In the genomic region with DNA sequence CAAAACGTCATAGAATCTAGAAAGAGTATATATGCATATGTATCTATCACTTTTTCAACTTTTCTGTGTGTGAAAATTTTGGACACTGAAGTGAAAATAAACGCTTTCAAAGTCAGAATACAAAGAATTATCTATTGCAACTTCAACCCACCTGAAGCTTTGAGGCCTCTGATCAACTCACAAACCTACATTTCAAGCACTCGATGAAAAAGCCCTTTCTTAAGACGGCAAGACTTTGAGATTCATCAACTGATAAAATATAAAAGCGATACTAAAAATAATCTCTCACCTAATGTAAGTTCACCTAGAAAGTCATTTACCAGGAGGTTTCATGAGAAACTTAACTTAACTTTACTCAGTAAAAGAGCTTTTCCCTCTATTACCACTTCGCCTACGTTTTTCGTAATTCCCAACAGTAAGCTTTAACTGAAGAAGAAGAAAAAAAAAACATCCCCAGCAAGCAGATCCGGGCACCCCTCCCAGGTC, we compare ENCODE assay signal across 8 cellular contexts. TPM values are rescaled to one million over a fixed set of nuclear protein-coding genes. Genes with fewer than 3 reads are reported as not detected.
DNase-seq lines count a peak whose midpoint lies in the region; ATAC-seq and TF ChIP-seq lines count a peak whose summit lies in the region.

No MANE protein-coding gene starts in this region.

- H3K27ac Mint-ChIP-seq in CD4-positive, alpha-beta memory T cell: peak overlapping the region; percentile 93 to 99 (median 99)
- H3K27ac Mint-ChIP-seq in chondrocyte (ENCODE audit: unreplicated experiment): peak overlapping the region; percentile 100

- POLR2A ChIA-PET in CD4-positive, alpha-beta memory T cell (lab: Charles Lee; ENCODE audit: partially characterized antibody): interaction anchor here (0.9 to 3.9 kb wide), 11 partner anchors 9 to 1835 kb away, joined by 3 to 19 read pairs (median 6); a partner anchor contains a TSS

- no peak overlapping the region for H2AFZ ChIP-seq in Loucy (ENCODE audit: low read length)

- peak overlapping the region; percentile 94 to 99 (median 98) for H3K4me3 Mint-ChIP-seq in CD4-positive, alpha-beta memory T cell
- peak overlapping the region; percentile 99 for H3K4me3 Mint-ChIP-seq in chondrocyte (ENCODE audit: unreplicated experiment)

- peak overlapping the region; percentile 92 for H3K9ac ChIP-seq in Loucy (ENCODE audit: low read depth, low read length, poor library complexity, severe bottlenecking)
- H3K9ac ChIP-seq in mucosa of stomach (ENCODE audit: low read length): peak overlapping the region; percentile 100

- peak overlapping the region; percentile 83 for H3K4me2 ChIP-seq in Loucy (ENCODE audit: low read depth, low read length, poor library complexity, severe bottlenecking)

- H3K9me2 ChIP-seq in Loucy (replicated peaks; ENCODE audit: low read depth, low read length): no peaks in the 10 kb centered on the region

- peaks cover 61% of the 10 kb centered on the region for H3K79me2 ChIP-seq in Loucy (ENCODE audit: insufficient read depth, low read length)

- peak overlapping the region; percentile 62 to 69 for H3K4me3 ChIP-seq in CD4-positive, alpha-beta memory T cell (ENCODE audit: low read length in 2 of 2)
- H3K4me3 ChIP-seq in Loucy (ENCODE audit: low read length, poor library complexity, severe bottlenecking): peak overlapping the region; percentile 98
- H3K4me3 ChIP-seq in mucosa of stomach (ENCODE audit: low read length): peak overlapping the region; percentile 100

- no peaks in the 10 kb centered on the region for H3K27me3 ChIP-seq in CD4-positive, alpha-beta memory T cell (ENCODE audit: insufficient read depth, low read length)
- no peaks in the 10 kb centered on the region for H3K27me3 ChIP-seq in Loucy (ENCODE audit: insufficient read depth, low read length, poor library complexity, severe bottlenecking)
- H3K27me3 ChIP-seq in mucosa of stomach (ENCODE audit: control insufficient read depth, insufficient read depth, low read length): no peaks in the 10 kb centered on the region

- no peak for ATAC-seq in HG02798 (IDR thresholded peaks at IDR 0.05; ENCODE audit: poor library complexity, unreplicated experiment)

- H3K27me3 Mint-ChIP-seq in CD4-positive, alpha-beta memory T cell: peaks cover 2% of the 10 kb centered on the region in 2 donors
- no peaks in the 10 kb centered on the region for H3K27me3 Mint-ChIP-seq in chondrocyte (ENCODE audit: low read depth)

- H3K4me1 ChIP-seq in CD4-positive, alpha-beta memory T cell (ENCODE audit: insufficient read depth, low read length): peaks cover 43% of the 10 kb centered on the region
- H3K4me1 ChIP-seq in Loucy (ENCODE audit: insufficient read depth, low read length, poor library complexity, severe bottlenecking) (peaks cover 41% of the 10 kb centered on the region), mucosa of stomach (ENCODE audit: control insufficient read depth, insufficient read depth, low read length) (no peaks in the 10 kb centered on the region)

- no peaks in the 10 kb centered on the region for H3F3A ChIP-seq in Loucy (ENCODE audit: low read depth)

- H3K36me3 Mint-ChIP-seq in CD4-positive, alpha-beta memory T cell: peaks cover 29 to 49% of the 10 kb centered on the region in 2 donors
- H3K36me3 Mint-ChIP-seq in chondrocyte (ENCODE audit: low read depth): peaks cover 15% of the 10 kb centered on the region

- peaks cover 56% of the 10 kb centered on the region for H4K20me1 ChIP-seq in Loucy (ENCODE audit: insufficient read depth, low read length, poor library complexity, severe bottlenecking)

- no peak for TF ChIP-seq CTCF in Loucy (conservative IDR thresholded peaks at IDR 0.05; ENCODE audit: low read length)
- no peak for TF ChIP-seq CTCF in chondrocyte (IDR thresholded peaks at IDR 0.05)

- CTCF ChIA-PET in CD4-positive, alpha-beta memory T cell (lab: Charles Lee; ENCODE audit: partially characterized antibody): interaction anchor here (1.1 to 1.2 kb wide), 2 partner anchors 57 to 96 kb away, joined by 3 read pairs; no protein-coding TSS in a partner anchor

- H3K9me3 ChIP-seq in CD4-positive, alpha-beta memory T cell (ENCODE audit: control insufficient read depth in 1 of 2, low read length in 2 of 2): no peaks in the 10 kb centered on the region
- no peaks in the 10 kb centered on the region for H3K9me3 ChIP-seq in Loucy (ENCODE audit: insufficient read depth, low read depth, low read length)
- no peaks in the 10 kb centered on the region for H3K9me3 ChIP-seq in mucosa of stomach (ENCODE audit: control insufficient read depth, low read length)

- peak overlapping the region; percentile 98 for H3K27ac ChIP-seq in CD4-positive, alpha-beta memory T cell (ENCODE audit: low read depth, low read length)

- H3K36me3 ChIP-seq in CD4-positive, alpha-beta memory T cell (ENCODE audit: insufficient read depth, low read length): peaks cover 5% of the 10 kb centered on the region
- H3K36me3 ChIP-seq in Loucy (ENCODE audit: insufficient read depth, low read length): peaks cover 12% of the 10 kb centered on the region; the same call in 1 of the 2 replicates
- H3K36me3 ChIP-seq in mucosa of stomach (ENCODE audit: control insufficient read depth, insufficient read depth, low read length): no peaks in the 10 kb centered on the region

- intact Hi-C loops in CD4-positive, alpha-beta memory T cell (cut with micrococcal nuclease): loop anchor here (1.0 to 5.0 kb wide), 4 partner anchors 9 to 641 kb away; a partner anchor contains a TSS

- H3K9me3 Mint-ChIP-seq in CD4-positive, alpha-beta memory T cell: peaks cover 0 to 2% (median 0%) of the 10 kb centered on the region in 8 donors
- no peaks in the 10 kb centered on the region for H3K9me3 Mint-ChIP-seq in chondrocyte (ENCODE audit: low read depth)

- peak in 4 of 5 donors; percentile 16 to 32 (median 26) for DNase-seq in CD4-positive, alpha-beta memory T cell
- DNase-seq in chondrocyte (ENCODE audit: low spot score) (no peak), NCI-H1930 (lab: John Stamatoyannopoulos, UW) (no peak), GDM1 (lab: John Stamatoyannopoulos, UW) (no peak)
- no peak for DNase-seq in stimulated activated CD4-positive, alpha-beta T cell treated with anti-CD3 and anti-CD28 coated beads, Interleukin-12 subunit alpha, Interleukin-12 subunit beta, amount 100 ng/mL, for 4 hours

- H3K4me1 Mint-ChIP-seq in CD4-positive, alpha-beta memory T cell: peaks cover 32 to 64% (median 42%) of the 10 kb centered on the region in 4 donors
- peaks cover 49% of the 10 kb centered on the region for H3K4me1 Mint-ChIP-seq in chondrocyte (ENCODE audit: low read depth)

RNA-seq across cellular contexts. Expression of a gene that starts 1.2 kb away (rescaled TPM):
- total RNA-seq in CD4-positive, alpha-beta memory T cell: 10 to 100 TPM; 67.4 to 74.5 TPM
- polyA plus RNA-seq in CD4-positive, alpha-beta memory T cell: 100 to 1,000 TPM in 1 of 2 donors, 10 to 100 TPM in 1; 98.0 to 107 TPM
- total RNA-seq in chondrocyte: 95.2 to 110 TPM (median 106 TPM) in 3 replicates

Comparison
In these comparisons a context has a peak if more than half of its experiments do, and no peak if none do; other contexts are left out.
1. DNase-seq: peak in CD4-positive, alpha-beta memory T cell (4 of 5); none in chondrocyte (single experiment), NCI-H1930 (0 of 2), GDM1 (single experiment) and stimulated activated CD4-positive, alpha-beta T cell treated with anti-CD3 and anti-CD28 coated beads, Interleukin-12 subunit alpha, Interleukin-12 subunit beta, amount 100 ng/mL, for 4 hours (single experiment).
2. Peak in every context shown above with its lines, with median percentiles within 50 percentile points of each other: H3K4me3 ChIP-seq.